Comparison of ENCODE assay signal across 8 cellular contexts in genomic region chr14:88825503-88825902, GRCh38. TPM values are rescaled to one million over a fixed set of nuclear protein-coding genes. Genes with fewer than 3 reads are reported as not detected.
DNase-seq lines count a peak whose midpoint lies in the region; ATAC-seq, FAIRE-seq and TF ChIP-seq lines count a peak whose summit lies in the region.

No MANE protein-coding gene starts in this region.

- intact Hi-C loops in OCI-LY7 (cut with micrococcal nuclease; ENCODE audit: unreplicated experiment) = loop anchor here (2.0 kb wide), 1 partner anchor 33 kb away; the partner anchor contains the start of gene EML5

- H2BK5ac ChIP-seq in trophoblast cell (ENCODE audit: low read depth, low read length, poor library complexity) = no peak overlapping the region

- H3K9me3 ChIP-seq in OCI-LY7 (ENCODE audit: low read length) (no peaks in the 10 kb centered on the region), endodermal cell (ENCODE audit: control insufficient read depth, low read length) (peaks cover under 1% of the 10 kb centered on the region), trophoblast cell (ENCODE audit: insufficient read depth, low read depth, low read length) (no peaks in the 10 kb centered on the region)

- POLR2A ChIA-PET in OCI-LY7 (lab: Charles Lee) = interaction anchor here (0.7 to 2.4 kb wide), 12 partner anchors 9 to 158 kb away, joined by 3 to 10 read pairs (median 4); partner anchors contain the start of gene EML5

- H3K4me2 ChIP-seq in OCI-LY7 (ENCODE audit: low read length) (peak overlapping the region; percentile 89), trophoblast cell (ENCODE audit: low read length) (peak overlapping the region; percentile 14)

- TF ChIP-seq POLR2A in GM12892 (IDR thresholded peaks at IDR 0.05; ENCODE audit: low read depth, low read length) = no peak

- no peaks in the 10 kb centered on the region for H3K36me3 ChIP-seq in OCI-LY7 (ENCODE audit: insufficient read depth, low read length)
- H3K36me3 ChIP-seq in endodermal cell (ENCODE audit: control insufficient read depth, insufficient read depth, low read length) = no peaks in the 10 kb centered on the region
- no peaks in the 10 kb centered on the region for H3K36me3 ChIP-seq in trophoblast cell (ENCODE audit: control insufficient read depth in 1 of 2, insufficient read depth in 2 of 2, low read length in 2 of 2)

- no peak for ATAC-seq in HG02610 (IDR thresholded peaks at IDR 0.05; ENCODE audit: unreplicated experiment)
- ATAC-seq in HG02884 (IDR thresholded peaks at IDR 0.05; ENCODE audit: unreplicated experiment) = no peak
- no peak for ATAC-seq in HG02798 (IDR thresholded peaks at IDR 0.05; ENCODE audit: poor library complexity, unreplicated experiment)

- H3K27ac ChIP-seq in OCI-LY7 (ENCODE audit: low read depth, low read length, poor library complexity, severe bottlenecking) (no peak overlapping the region), endodermal cell (ENCODE audit: low read depth, low read length) (peak overlapping the region; percentile 99), trophoblast cell (ENCODE audit: low read depth, low read length) (no peak overlapping the region)

- H3K27me3 Mint-ChIP-seq in endodermal cell (ENCODE audit: insufficient read depth) = no peaks in the 10 kb centered on the region

- H3K23ac ChIP-seq in trophoblast cell (ENCODE audit: low read length) = no peak overlapping the region

- H4K12ac ChIP-seq in trophoblast cell (ENCODE audit: low read depth, low read length) = no peak overlapping the region

- no peak for TF ChIP-seq CTCF in GM13976 (IDR thresholded peaks at IDR 0.05; ENCODE audit: borderline replicate concordance, control extremely low read depth, extremely low read depth, insufficient read depth, missing control alignments)
- no peak for TF ChIP-seq CTCF in OCI-LY7 (conservative IDR thresholded peaks at IDR 0.05; ENCODE audit: low read length)
- no peak for TF ChIP-seq CTCF in endodermal cell (conservative IDR thresholded peaks at IDR 0.05)

- no peak overlapping the region for H3K18ac ChIP-seq in trophoblast cell (ENCODE audit: low read length)

- BruUV-seq in OCI-LY7 (replicated peaks; lab: Mats Ljungman, UMichigan) = no TSS peak

- no peak overlapping the region for H3K27ac Mint-ChIP-seq in endodermal cell

- in situ Hi-C loops in GM13976 (cut with MboI; ENCODE audit: low sequenced_read_pairs, unreplicated experiment) = no loop called here

- H2AK5ac ChIP-seq in trophoblast cell (ENCODE audit: low read length) = no peak overlapping the region

- peaks cover 1% of the 10 kb centered on the region for H3K9me3 Mint-ChIP-seq in endodermal cell

- H3K14ac ChIP-seq in trophoblast cell (ENCODE audit: low read length) = no peak overlapping the region

- H3K79me1 ChIP-seq in trophoblast cell (ENCODE audit: low read length) = peaks cover 5% of the 10 kb centered on the region

- H3K79me2 ChIP-seq in OCI-LY7 (ENCODE audit: insufficient read depth, low read depth, low read length) = no peaks in the 10 kb centered on the region
- H3K79me2 ChIP-seq in trophoblast cell (ENCODE audit: control insufficient read depth, insufficient read depth, low read length, poor library complexity) = peaks cover 3% of the 10 kb centered on the region

- H2AFZ ChIP-seq in OCI-LY7 (ENCODE audit: low read length) (peak overlapping the region; percentile 94), trophoblast cell (ENCODE audit: insufficient read depth, low read length, poor library complexity) (no peak overlapping the region)

- no peaks in the 10 kb centered on the region for H4K20me1 ChIP-seq in OCI-LY7 (ENCODE audit: insufficient read depth, low read length)

- H3K27me3 ChIP-seq in endodermal cell (ENCODE audit: control insufficient read depth, insufficient read depth, low read length, poor library complexity, severe bottlenecking) (no peaks in the 10 kb centered on the region), trophoblast cell (ENCODE audit: insufficient read depth, low read length) (no peaks in the 10 kb centered on the region)

- peak; percentile 15 for DNase-seq in GM13976 (ENCODE audit: low spot score)
- no peak for DNase-seq in OCI-LY7 (ENCODE audit: low spot score)
- DNase-seq in endodermal cell = no peak
- no peak for DNase-seq in trophoblast cell
- no peak for DNase-seq in GM12892 (ENCODE audit: insufficient read length)

- CTCF ChIA-PET in OCI-LY7 (lab: Charles Lee; ENCODE audit: unreplicated experiment) = interaction anchor here (0.6 kb wide), 1 partner anchor 57 kb away, joined by 3 read pairs; no protein-coding TSS in a partner anchor

- H3K36me3 Mint-ChIP-seq in endodermal cell (ENCODE audit: low read depth) = peaks cover 2% of the 10 kb centered on the region

- WGBS in endodermal cell (ENCODE audit: insufficient coverage in 1 of 2, insufficient read length in 1 of 2), 2 experiments = 79 to 96% methylated on average over 8 of the region's 9 CpGs
- no CpG with 5 or more reads among the region's 9 CpGs for WGBS in trophoblast cell (ENCODE audit: extremely low coverage, insufficient coverage, insufficient read length)

- H3K4me3 Mint-ChIP-seq in endodermal cell = peak overlapping the region; percentile 65

- H3K9ac ChIP-seq in endodermal cell (ENCODE audit: extremely low read depth, low read length, poor library complexity, severe bottlenecking) = peak overlapping the region; percentile 94
- H3K9ac ChIP-seq in trophoblast cell (ENCODE audit: low read length) = no peak overlapping the region

- H4K8ac ChIP-seq in trophoblast cell (ENCODE audit: low read depth, low read length) = no peak overlapping the region

- H3K4me1 ChIP-seq in OCI-LY7 (ENCODE audit: insufficient read depth, low read length, poor library complexity, severe bottlenecking) (peaks cover 7% of the 10 kb centered on the region), endodermal cell (ENCODE audit: control insufficient read depth, insufficient read depth, low read length) (peaks cover 5% of the 10 kb centered on the region), trophoblast cell (ENCODE audit: control insufficient read depth in 1 of 2, insufficient read depth in 2 of 2, low read length in 2 of 2) (no peaks in the 10 kb centered on the region)

- H4K91ac ChIP-seq in trophoblast cell (ENCODE audit: low read depth, low read length) = no peak overlapping the region

- no peak overlapping the region for H3K4me3 ChIP-seq in OCI-LY7 (ENCODE audit: low read depth, low read length, poor library complexity, severe bottlenecking)
- peak overlapping the region; percentile 85 for H3K4me3 ChIP-seq in endodermal cell (ENCODE audit: low read length)
- H3K4me3 ChIP-seq in trophoblast cell (ENCODE audit: low read depth, low read length) = no peak overlapping the region

- H3K4ac ChIP-seq in trophoblast cell (ENCODE audit: low read depth, low read length) = no peak overlapping the region

- H3K4me1 Mint-ChIP-seq in endodermal cell = peaks cover 37% of the 10 kb centered on the region

- H3K9me2 ChIP-seq in OCI-LY7 (ENCODE audit: insufficient read depth, low read length) = no peaks in the 10 kb centered on the region

- H2BK12ac ChIP-seq in trophoblast cell (ENCODE audit: low read length) = no peak overlapping the region

- H2BK120ac ChIP-seq in trophoblast cell (ENCODE audit: insufficient read depth, low read length, poor library complexity) = no peak overlapping the region

- FAIRE-seq in GM12892 (lab: Jason Lieb, UNC) = no peak

RNA-seq across cellular contexts. Expression of gene TTC8, which starts 1.1 kb away (rescaled TPM):
- 2.7 and 3.0 TPM in 2 replicates for total RNA-seq in OCI-LY7 (2014; rRNA removed; shearing (Covaris generic))
- total RNA-seq in OCI-LY7 (2022) (8.2 and 9.4 TPM in 2 replicates), endodermal cell (10 to 100 TPM; 25.6 to 33.4 TPM)
- polyA plus RNA-seq in endodermal cell (2013, experiment 1 of 2) = 24.5 TPM
- 22.5 TPM for polyA plus RNA-seq in endodermal cell (2013, experiment 2 of 2)
- 6.5 and 8.3 TPM in 2 replicates for polyA plus RNA-seq in trophoblast cell (2013)
- 2.8 TPM for polyA plus RNA-seq in GM12892 (2012; ENCODE audit: missing spikeins)

RNA-seq across cellular contexts. Expression of gene EML5, which starts 32.8 kb away (rescaled TPM):
- total RNA-seq in OCI-LY7 (2014; rRNA removed; shearing (Covaris generic)) = 1.8 and 2.1 TPM in 2 replicates
- total RNA-seq in OCI-LY7 (2022) (5.2 and 5.6 TPM in 2 replicates), endodermal cell (1 to 10 TPM; 1.7 to 2.3 TPM)
- polyA plus RNA-seq in endodermal cell (2013, experiment 1 of 2) = 0.39 TPM
- polyA plus RNA-seq in endodermal cell (2013, experiment 2 of 2) = 0.41 TPM
- polyA plus RNA-seq in trophoblast cell (2013) = 0.03 and 0.04 TPM in 2 replicates
- polyA plus RNA-seq in GM12892 (2012; ENCODE audit: missing spikeins) = not detected
